In the genomic region with DNA sequence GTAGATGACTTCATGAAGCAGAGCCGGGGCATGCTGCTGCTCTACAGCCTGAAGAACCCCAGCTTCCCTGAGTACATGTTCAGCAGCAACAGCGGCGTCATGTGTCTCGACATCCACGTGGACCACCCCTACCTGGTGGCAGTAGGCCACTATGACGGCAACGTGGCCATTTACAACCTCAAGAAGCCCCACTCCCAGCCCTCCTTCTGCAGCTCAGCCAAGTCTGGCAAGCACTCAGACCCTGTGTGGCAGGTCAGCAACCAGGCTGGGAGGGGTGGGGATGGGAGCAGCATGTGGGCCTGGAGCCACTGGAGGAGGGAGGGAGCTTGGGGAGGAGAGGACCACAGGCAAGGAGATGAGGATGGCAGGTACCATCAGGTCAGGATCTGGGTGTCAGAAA, we compare ENCODE assay signal across 19 cellular contexts. TPM values are rescaled to one million over a fixed set of nuclear protein-coding genes. Genes with fewer than 3 reads are reported as not detected.
A peak's percentile ranks its signal among the peaks of the same experiment; 100 is the strongest.
DNase-seq lines count a peak whose midpoint lies in the region; ATAC-seq and TF ChIP-seq lines count a peak whose summit lies in the region.
"Had no signal": no experiment of that assay in that cellular context is flagged by ENCODE, and none has a peak within 500 bp of the region (broad histone marks: within the 10 kb centered on the region; RNA-seq: fewer than 3 reads in every experiment).

No MANE protein-coding gene starts in this region.

- H3K4ac ChIP-seq in neuronal stem cell (ENCODE audit: low read length) = no peak overlapping the region

- no peak overlapping the region for H2BK120ac ChIP-seq in neuronal stem cell (ENCODE audit: low read depth, low read length)

- no peaks in the 10 kb centered on the region for H3K79me1 ChIP-seq in neuronal stem cell (ENCODE audit: low read depth, low read length)

- peak overlapping the region; percentile 15 for H3K9ac ChIP-seq in neuronal stem cell (ENCODE audit: low read depth, low read length, poor library complexity)
- H3K9ac ChIP-seq: GM23248 had no signal

- no peak for ATAC-seq in HG02852 (IDR thresholded peaks at IDR 0.05; ENCODE audit: unreplicated experiment)
- ATAC-seq: A549, HCT116, HepG2 had no signal

- H3K4me1 ChIP-seq in neuronal stem cell (ENCODE audit: control insufficient read depth in 2 of 2, insufficient read depth in 1 of 2, low read depth in 1 of 2, low read length in 2 of 2) = peaks cover 8 to 20% of the 10 kb centered on the region in 2 donors
- H3K4me1 ChIP-seq: Caco-2 had no signal

- no peak overlapping the region for H3K4me2 ChIP-seq in neuronal stem cell (ENCODE audit: insufficient read depth, low read length, poor library complexity, severe bottlenecking)
- H3K4me2 ChIP-seq: A549 had no signal

- no peak overlapping the region for H3K4me3 Mint-ChIP-seq in type B pancreatic cell
- H3K4me3 Mint-ChIP-seq: CD4-positive, alpha-beta T cell had no signal

- no peaks in the 10 kb centered on the region for H3K36me3 ChIP-seq in neuronal stem cell (replicated peaks in 1 of 2; ENCODE audit: control insufficient read depth in 2 of 2, insufficient read depth in 2 of 2, low read length in 2 of 2)

- no peak overlapping the region for H2BK5ac ChIP-seq in neuronal stem cell (ENCODE audit: low read length)

- peaks cover 39% of the 10 kb centered on the region for H3K27me3 Mint-ChIP-seq in type B pancreatic cell

- H3K36me3 Mint-ChIP-seq in type B pancreatic cell = no peaks in the 10 kb centered on the region

- no peak overlapping the region for H4K91ac ChIP-seq in neuronal stem cell (ENCODE audit: low read depth, low read length, poor library complexity)

- no peaks in the 10 kb centered on the region for H3K27me3 ChIP-seq in neuronal stem cell (ENCODE audit: control insufficient read depth in 3 of 3, insufficient read depth in 3 of 3, low read depth in 1 of 3, low read length in 3 of 3)

- H3K27ac Mint-ChIP-seq in type B pancreatic cell = no peak overlapping the region
- H3K27ac Mint-ChIP-seq: CD4-positive, alpha-beta T cell had no signal

- H2BK15ac ChIP-seq in neuronal stem cell (ENCODE audit: low read length) = no peak overlapping the region

- peaks cover 18% of the 10 kb centered on the region for H3K4me1 Mint-ChIP-seq in type B pancreatic cell (ENCODE audit: unreplicated experiment)

- peak; percentile 37 for DNase-seq in activated CD8-positive, alpha-beta memory T cell treated with anti-CD3 and anti-CD28 coated beads, Interleukin-2, amount 50 U/mL, for 48 hours
- no peak for DNase-seq in activated CD8-positive, alpha-beta memory T cell treated with anti-CD3 and anti-CD28 coated beads, Interleukin-2, amount 50 U/mL, for 4 hours
- DNase-seq in caudate nucleus (lab: John Stamatoyannopoulos, UW) (peak in 2 of 61 donors; percentile 10 to 11), neuronal stem cell (ENCODE audit: low spot score) (no peak), type B pancreatic cell (ENCODE audit: extremely low spot score, unreplicated experiment) (peak; percentile 24), hippocampal formation (lab: John Stamatoyannopoulos, UW) (no peak), dedifferentiated amniotic fluid mesenchymal stem cell (ENCODE audit: extremely low spot score) (no peak)
- DNase-seq: AML-193; Caco-2; CD4-positive, alpha-beta T cell; GM23248; H7 had no signal

- H3K9me3 Mint-ChIP-seq in type B pancreatic cell = no peaks in the 10 kb centered on the region
- H3K9me3 Mint-ChIP-seq: CD4-positive, alpha-beta T cell had no signal

- no peak overlapping the region for H2AK5ac ChIP-seq in neuronal stem cell (ENCODE audit: low read depth, low read length)

- no peak overlapping the region for H2BK12ac ChIP-seq in neuronal stem cell (ENCODE audit: low read length)

- H3K27ac ChIP-seq in caudate nucleus (ENCODE audit: low read depth, low read length) (peak overlapping the region; percentile 4), neuronal stem cell (replicated peaks; ENCODE audit: low read length) (no peak overlapping the region)
- H3K27ac ChIP-seq: 22Rv1, A549, C4-2B, GM23248 had no signal

- peak overlapping the region; percentile 11 for H3K18ac ChIP-seq in neuronal stem cell (ENCODE audit: low read length)

- peak overlapping the region; percentile 71 for H3K23ac ChIP-seq in neuronal stem cell (ENCODE audit: low read depth, low read length, poor library complexity)

- H3K4me3 ChIP-seq in neuronal stem cell (ENCODE audit: low read length in 2 of 2) = no peak overlapping the region
- H3K4me3 ChIP-seq: A549, GM23248 had no signal

- no peak for TF ChIP-seq CTCF in type B pancreatic cell (conservative IDR thresholded peaks at IDR 0.05)

- WGBS in neuronal stem cell (ENCODE audit: extremely low coverage in 2 of 2, insufficient read length in 2 of 2, insufficient replicate concordance in 1 of 2), 2 donors = no CpG with 5 or more reads among the region's 7 CpGs

- H2AFZ ChIP-seq in neuronal stem cell (ENCODE audit: low read length) = no peak overlapping the region
- H2AFZ ChIP-seq: GM23248 had no signal

- no peak overlapping the region for H4K8ac ChIP-seq in neuronal stem cell (ENCODE audit: low read depth, low read length)

- H3K14ac ChIP-seq in neuronal stem cell (ENCODE audit: low read length) = no peak overlapping the region

- H3K9me3 ChIP-seq in neuronal stem cell (replicated peaks in 1 of 2; ENCODE audit: control insufficient read depth in 2 of 2, insufficient read depth in 1 of 2, low read depth in 1 of 2, low read length in 2 of 2) = no peaks in the 10 kb centered on the region
- H3K9me3 ChIP-seq: A549, Caco-2 had no signal

RNA-seq across cellular contexts. Expression of a gene that starts 16.2 kb away (rescaled TPM):
- 18.0 TPM for polyA plus RNA-seq in neuronal stem cell (2013, experiment 1 of 2)
- 16.3 TPM for polyA plus RNA-seq in neuronal stem cell (2013, experiment 2 of 2)
- total RNA-seq in type B pancreatic cell (ENCODE audit: low replicate concordance) = 0.95 and 5.5 TPM in 2 replicates
- total RNA-seq: GM23248 had no signal
- polyA plus RNA-seq: GM23248 had no signal

RNA-seq across cellular contexts. Expression of a gene that starts 48.0 kb away (rescaled TPM):
- 0.99 TPM for polyA plus RNA-seq in neuronal stem cell (2013, experiment 1 of 2)
- polyA plus RNA-seq in neuronal stem cell (2013, experiment 2 of 2) = 1.3 TPM
- 0.69 and 4.4 TPM in 2 replicates for total RNA-seq in type B pancreatic cell (ENCODE audit: low replicate concordance)
- total RNA-seq: CD4-positive, alpha-beta T cell; GM23248; HepG2 had no signal
- polyA plus RNA-seq: BJ, GM23248, HepG2 had no signal

RNA-seq across cellular contexts. Expression of a gene that starts 48.3 kb away (rescaled TPM):
- polyA plus RNA-seq in neuronal stem cell (2013, experiment 1 of 2) = 6.8 TPM
- polyA plus RNA-seq in neuronal stem cell (2013, experiment 2 of 2) = 7.5 TPM
- 13.4 and 22.4 TPM in 2 replicates for total RNA-seq in type B pancreatic cell (ENCODE audit: low replicate concordance)

Comparison
In these comparisons a context has a peak if more than half of its experiments do, and no peak if none do; other contexts are left out.
1. DNase-seq: peak in activated CD8-positive, alpha-beta memory T cell treated with anti-CD3 and anti-CD28 coated beads, Interleukin-2, amount 50 U/mL, for 48 hours (single experiment) and type B pancreatic cell (single experiment); none in activated CD8-positive, alpha-beta memory T cell treated with anti-CD3 and anti-CD28 coated beads, Interleukin-2, amount 50 U/mL, for 4 hours (single experiment), neuronal stem cell (single experiment), hippocampal formation (0 of 2) and dedifferentiated amniotic fluid mesenchymal stem cell (single experiment).